In genomic region chr14:32985881-32986280, GRCh38 we compare ENCODE assay signal across 2 cellular contexts.
TF ChIP-seq lines count a peak whose summit lies in the region.

No MANE protein-coding gene starts in this region.

TF ChIP-seq in H1, 55 proteins besides CTCF, POLR2A, EP300 and RAD21 (continues in another document):
- TF ChIP-seq TAF7 (optimal IDR thresholded peaks at IDR 0.05; ENCODE audit: borderline replicate concordance, low read depth, low read length) (no peak), ATF2 (IDR thresholded peaks at IDR 0.05; ENCODE audit: low read length) (no peak), SUZ12 (IDR thresholded peaks at IDR 0.05; ENCODE audit: low read length) (no peak), CHD7 (IDR thresholded peaks at IDR 0.05; ENCODE audit: insufficient replicate concordance, low read length) (no peak), SRF (IDR thresholded peaks at IDR 0.05; ENCODE audit: low read depth, low read length) (no peak), YY1 (IDR thresholded peaks at IDR 0.05; ENCODE audit: low read depth, low read length) (no peak), PHF8 (conservative IDR thresholded peaks at IDR 0.05; ENCODE audit: low read depth, low read length) (no peak), CHD1 (IDR thresholded peaks at IDR 0.05; ENCODE audit: low read depth, low read length) (no peak), CREB1 (IDR thresholded peaks at IDR 0.05) (no peak), POLR2AphosphoS5 (IDR thresholded peaks at IDR 0.05; ENCODE audit: low read depth, low read length) (no peak), TBP (IDR thresholded peaks at IDR 0.05; ENCODE audit: low read depth, low read length) (no peak), CHD2 (IDR thresholded peaks at IDR 0.05; ENCODE audit: low read length) (no peak), FOSL1 (IDR thresholded peaks at IDR 0.05; ENCODE audit: insufficient read depth, low read depth, low read length) (no peak), KDM1A (IDR thresholded peaks at IDR 0.05; ENCODE audit: borderline replicate concordance, low read length) (no peak), BRCA1 (IDR thresholded peaks at IDR 0.05; ENCODE audit: low read depth, low read length) (no peak), MAX (IDR thresholded peaks at IDR 0.05) (no peak), ASH2L (IDR thresholded peaks at IDR 0.05; ENCODE audit: low read length) (no peak), EZH2 (IDR thresholded peaks at IDR 0.05; ENCODE audit: low read depth, low read length, severe bottlenecking) (no peak)

TF ChIP-seq in GM12891, 5 proteins besides CTCF, POLR2A, EP300 and RAD21:
- TF ChIP-seq PAX5 (IDR thresholded peaks at IDR 0.05; ENCODE audit: insufficient read depth, low read length, severe bottlenecking) (no peak), SPI1 (IDR thresholded peaks at IDR 0.05; ENCODE audit: low read depth, low read length) (no peak)
